Comparison of ENCODE assay signal across 8 cellular contexts in the genomic region with DNA sequence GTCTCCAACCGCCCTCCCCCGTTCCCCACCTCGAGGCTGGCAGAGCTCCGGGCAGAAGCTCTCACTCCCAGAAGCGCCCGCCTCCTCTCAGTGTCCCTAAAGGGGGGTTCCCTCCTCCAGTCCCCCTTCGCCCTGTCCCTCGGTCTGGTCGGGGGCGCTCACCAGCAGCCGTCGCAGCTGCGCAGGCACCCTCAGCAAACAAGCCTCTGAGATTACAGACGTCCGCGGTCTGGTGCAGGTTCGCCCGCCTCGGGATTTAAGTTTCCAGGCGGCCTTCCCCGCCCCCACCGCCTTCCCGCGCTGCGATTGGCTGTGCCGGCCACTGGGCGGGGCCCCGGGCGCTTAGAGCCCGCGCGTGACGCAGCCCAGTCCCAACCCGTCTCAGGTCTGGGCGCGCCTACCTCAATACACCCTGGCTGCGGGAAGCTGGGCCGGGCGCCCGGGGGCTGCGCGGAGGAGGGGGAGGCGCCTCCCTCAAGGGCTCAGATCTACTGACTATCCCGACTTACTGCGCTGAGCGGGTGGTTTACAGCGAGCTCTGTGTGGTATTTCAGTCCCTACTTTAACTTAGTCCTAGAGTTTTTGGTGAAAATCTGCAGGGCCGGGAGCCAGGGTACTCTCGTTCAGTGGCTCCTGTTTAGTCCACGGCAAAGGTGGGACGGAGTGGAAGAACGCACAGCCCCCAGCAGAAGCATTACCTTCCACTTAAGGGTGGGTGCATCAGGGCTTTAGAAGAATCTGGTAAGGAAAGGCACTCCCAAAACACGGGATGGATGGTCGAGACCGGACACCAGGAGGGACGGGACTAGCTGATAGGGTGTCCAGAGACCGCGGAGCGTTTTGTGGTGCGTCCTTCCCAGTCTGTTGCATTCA. TPM values are rescaled to one million over a fixed set of nuclear protein-coding genes. Genes with fewer than 3 reads are reported as not detected.
DNase-seq lines count a peak whose midpoint lies in the region; ATAC-seq, FAIRE-seq and TF ChIP-seq lines count a peak whose summit lies in the region.

A gene (minus strand): TSS at position 234 of the 873 bp plus-strand sequence. CDS start 1,099 bp downstream, outside the sequence.

- peak; percentile 27 to 64; a peak in 3 of 4 replicates for TF ChIP-seq POLR2A in HepG2 (IDR thresholded peaks at IDR 0.05; ENCODE audit: insufficient read depth in 1 of 2, low read depth in 2 of 2, low read length in 2 of 2)

- peak within 1 kb of the TSS; percentile 63 for H3K9ac ChIP-seq in HepG2 (ENCODE audit: insufficient read depth, low read depth, low read length)

- H3K27ac ChIP-seq in HepG2 (ENCODE audit: extremely low read length, insufficient read depth, low read length): no peak within 1 kb of the TSS

- peaks cover 10% of the 10 kb centered on the region for H3K4me1 ChIP-seq in HepG2 (ENCODE audit: insufficient read depth, low read length)

- H3K9me3 ChIP-seq in HepG2 (ENCODE audit: low read length): no peaks in the 10 kb centered on the region

- H3K79me2 ChIP-seq in HepG2 (ENCODE audit: insufficient read depth, low read length): no peaks in the 10 kb centered on the region

- peak within 1 kb of the TSS; percentile 96 for H3K4me2 ChIP-seq in HepG2 (ENCODE audit: low read depth, low read length)

- ATAC-seq in GM19025 (IDR thresholded peaks at IDR 0.05; ENCODE audit: low read depth, unreplicated experiment) (peak; percentile 98), HG03280 (IDR thresholded peaks at IDR 0.05; ENCODE audit: unreplicated experiment) (peak; percentile 97), HepG2 (peak; percentile 99)

- no peaks in the 10 kb centered on the region for H3K36me3 ChIP-seq in HepG2 (replicated peaks in 1 of 2; ENCODE audit: control insufficient read depth in 1 of 2, insufficient read depth in 2 of 2, low read length in 2 of 2)

- DNase-seq in AG04449 (ENCODE audit: low read depth, low spot score) (no peak), NCI-H446 treated with DMSO at 0.1 percent for 48 hours (lab: John Stamatoyannopoulos, UW) (peak; percentile 62), dedifferentiated amniotic fluid mesenchymal stem cell (ENCODE audit: extremely low spot score) (peak; percentile 47), HepG2 (ENCODE audit: low spot score) (peak; percentile 71)
- peak; percentile 89 for DNase-seq in activated CD4-positive, alpha-beta T cell treated with anti-CD3 and anti-CD28 coated beads for 48 hours
- DNase-seq in stimulated activated CD4-positive, alpha-beta T cell treated with anti-CD3 and anti-CD28 coated beads, Interleukin-2, amount 100 ng/mL, for 4 hours (ENCODE audit: low read depth): peak; percentile 72

- H2AFZ ChIP-seq in HepG2 (ENCODE audit: low read length): peak within 1 kb of the TSS; percentile 84

- whole genome bisulfite sequencing in HepG2 (ENCODE audit: low lambda C conversion rate): 4% methylated on average over 24 of the region's 60 CpGs

- POLR2A ChIA-PET in AG04449 (lab: Yijun Ruan, JAX): no interaction called here
- POLR2A ChIA-PET in HepG2 (lab: Yijun Ruan, JAX): interaction anchor here (1.0 kb wide), 1 partner anchor 199 kb away, joined by 3 read pairs; no protein-coding TSS in a partner anchor

- H3K4me3 ChIP-seq in AG04449 (ENCODE audit: low read depth, low read length) (peak within 1 kb of the TSS; percentile 63), HepG2 (replicated peaks in 1 of 3; ENCODE audit: insufficient read depth in 1 of 3, low read depth in 2 of 3, low read length in 3 of 3) (peak within 1 kb of the TSS; percentile 69 to 78 (median 77))

- H3K27me3 ChIP-seq in HepG2 (ENCODE audit: control insufficient read depth in 1 of 2, insufficient read depth in 2 of 2, low read length in 2 of 2): no peaks in the 10 kb centered on the region; a peak in 1 of 5 replicates

- in situ Hi-C loops in HepG2 (cut with HindIII; ENCODE audit: extremely low pct_ligation_motif_present, low pct_unique_long_range_greater_than_20kb): no loop called here

- intact Hi-C loops in HepG2 (cut with micrococcal nuclease; ENCODE audit: unreplicated experiment): no loop called here

- no peak for FAIRE-seq in HepG2 (lab: Jason Lieb, UNC)

- H4K20me1 ChIP-seq in HepG2 (ENCODE audit: insufficient read depth, low read length): no peaks in the 10 kb centered on the region

- TF ChIP-seq CTCF in AG04449 (IDR thresholded peaks at IDR 0.05; ENCODE audit: insufficient read depth, low read length, missing control alignments) (no peak), HepG2 (CRISPR knock-in tag; IDR thresholded peaks at IDR 0.05) (no peak)

- CTCF ChIA-PET in AG04449 (lab: Yijun Ruan, JAX) (interaction anchor here (1.2 to 1.5 kb wide), 2 partner anchors 182 to 183 kb away, joined by 3 read pairs; no protein-coding TSS in a partner anchor), HepG2 (lab: Yijun Ruan, JAX; ENCODE audit: low intra/inter-chr PET ratio, low total read pairs) (no interaction called here)

- TF ChIP-seq EP300 in HepG2 (IDR thresholded peaks at IDR 0.05; ENCODE audit: low read depth in 2 of 2, low read length in 2 of 2) (no peak), HepG2 (CRISPR knock-in tag; IDR thresholded peaks at IDR 0.05; ENCODE audit: borderline replicate concordance) (no peak)

- TF ChIP-seq RAD21 in HepG2 (CRISPR knock-in tag; IDR thresholded peaks at IDR 0.05): no peak

- BruUV-seq in HepG2 (replicated peaks; lab: Mats Ljungman, UMichigan): no TSS peak

TF ChIP-seq in HepG2, 621 proteins besides CTCF, POLR2A, EP300 and RAD21 (continues in another document):
- TF ChIP-seq ZNF543 (CRISPR knock-in tag; IDR thresholded peaks at IDR 0.05) (no peak), MYNN (CRISPR knock-in tag; IDR thresholded peaks at IDR 0.05; ENCODE audit: low read depth) (no peak), MEIS2 (CRISPR knock-in tag; IDR thresholded peaks at IDR 0.05) (0 out of 2 replicates have a peak, but pooled peaks have one; percentile 32), ZNF773 (CRISPR knock-in tag; IDR thresholded peaks at IDR 0.05; ENCODE audit: borderline replicate concordance) (no peak), ZNF383 (CRISPR knock-in tag; IDR thresholded peaks at IDR 0.05; ENCODE audit: borderline replicate concordance) (no peak), POLR2G (IDR thresholded peaks at IDR 0.05; ENCODE audit: low read depth, low read length) (peak; percentile 56), ARNT2 (CRISPR knock-in tag; IDR thresholded peaks at IDR 0.05; ENCODE audit: low read depth) (peak; percentile 73)
- TF ChIP-seq, protein P1, sequence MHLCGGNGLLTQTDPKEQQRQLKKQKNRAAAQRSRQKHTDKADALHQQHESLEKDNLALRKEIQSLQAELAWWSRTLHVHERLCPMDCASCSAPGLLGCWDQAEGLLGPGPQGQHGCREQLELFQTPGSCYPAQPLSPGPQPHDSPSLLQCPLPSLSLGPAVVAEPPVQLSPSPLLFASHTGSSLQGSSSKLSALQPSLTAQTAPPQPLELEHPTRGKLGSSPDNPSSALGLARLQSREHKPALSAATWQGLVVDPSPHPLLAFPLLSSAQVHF (CRISPR knock-in tag; IDR thresholded peaks at IDR 0.05): no peak

RNA-seq across cellular contexts. Expression of the gene that starts here (rescaled TPM):
- 6.0 and 12.6 TPM in 2 replicates for total RNA-seq in HepG2 (2016; rRNA removed; fragmentation: Illumina TruSeq; extraction: Trizol)
- total RNA-seq in HepG2 (2016; cell fraction: cytosol; rRNA removed; fragmentation: Illumina TruSeq; extraction: Trizol; ENCODE audit: low read depth): 0.40 and 0.53 TPM in 2 replicates
- total RNA-seq in HepG2 (2016; cell fraction: insoluble cytoplasmic fraction; rRNA removed; fragmentation: Illumina TruSeq; extraction: Trizol): 6.6 and 11.8 TPM in 2 replicates
- total RNA-seq in HepG2 (2016; cell fraction: membrane; rRNA removed; fragmentation: Illumina TruSeq; extraction: Trizol): 0.93 TPM in 2 replicates
- 8.5 and 12.1 TPM in 2 replicates for total RNA-seq in HepG2 (2016; cell fraction: nucleus; rRNA removed; fragmentation: Illumina TruSeq; extraction: Trizol)
- polyA plus RNA-seq in HepG2 (2011; rRNA removed): 8.4 and 10.6 TPM in 2 replicates
- polyA plus RNA-seq in HepG2 (2011; cell fraction: cytosol; rRNA removed): 8.2 and 8.3 TPM in 2 replicates
- polyA plus RNA-seq in HepG2 (2011; cell fraction: nucleus; rRNA removed): 2.3 and 2.5 TPM in 2 replicates
- polyA plus RNA-seq in HepG2 (2012): 5.7 and 9.4 TPM in 2 replicates
- 0.69 and 0.97 TPM in 2 replicates for polyA plus RNA-seq in HepG2 (2016; cell fraction: cytosol; fragmentation: Illumina TruSeq; extraction: Trizol; ENCODE audit: low read depth)
- 6.0 and 6.1 TPM in 2 replicates for polyA plus RNA-seq in HepG2 (2016; cell fraction: insoluble cytoplasmic fraction; fragmentation: Illumina TruSeq; extraction: Trizol; ENCODE audit: low read depth)
- 0.70 and 1.0 TPM in 2 replicates for polyA plus RNA-seq in HepG2 (2016; cell fraction: membrane; fragmentation: Illumina TruSeq; extraction: Trizol; ENCODE audit: low read depth)
- 15.3 and 18.0 TPM in 2 replicates for polyA plus RNA-seq in HepG2 (2016; cell fraction: nucleus; fragmentation: Illumina TruSeq; extraction: Trizol; ENCODE audit: insufficient read depth, low read depth)
- 0.56 and 3.1 TPM in 2 replicates for polyA minus RNA-seq in HepG2 (2011; rRNA and poly(A)+ RNA removed; ENCODE audit: low replicate concordance)
- 1.2 and 2.9 TPM in 2 replicates for polyA minus RNA-seq in HepG2 (2011; cell fraction: cytosol; rRNA and poly(A)+ RNA removed)
- 1.2 and 1.4 TPM in 2 replicates for polyA minus RNA-seq in HepG2 (2011; cell fraction: nucleus; rRNA and poly(A)+ RNA removed)
